8 cellular contexts compared by ENCODE assay signal in the genomic region with DNA sequence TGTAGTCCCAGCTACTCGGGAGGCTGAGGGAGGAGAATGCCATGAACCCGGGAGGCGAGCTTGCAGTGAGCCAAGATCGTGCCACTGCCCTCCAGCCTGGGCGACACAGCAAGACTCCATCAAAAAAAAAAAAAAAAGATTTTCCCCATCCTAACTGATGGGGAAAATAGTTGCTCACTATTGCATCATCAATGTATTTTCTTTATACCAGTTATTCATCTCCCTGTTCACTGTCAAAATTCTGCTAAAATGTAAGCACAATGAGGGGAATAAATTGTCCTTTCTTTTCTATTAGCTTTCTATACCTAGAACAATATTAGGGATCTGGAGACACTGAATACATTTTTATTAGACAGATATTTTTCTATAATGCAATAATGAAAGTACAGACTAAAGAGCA.
"Had no signal": no experiment of that assay in that cellular context is flagged by ENCODE, and none has a peak within 500 bp of the region (broad histone marks: within the 10 kb centered on the region; RNA-seq: fewer than 3 reads in every experiment).

No MANE protein-coding gene starts in this region.

- H3K36me3 ChIP-seq: HAP-1 had no signal

- H3K9me3 ChIP-seq: HAP-1 had no signal

- H3K27ac ChIP-seq: GM23248 had no signal

- DNase-seq: GM23248, GOT3, H7, HFFc6, KBM-7 had no signal

- H3K4me3 Mint-ChIP-seq: HFFc6 had no signal

- H3K4me1 ChIP-seq: HAP-1 had no signal

- ATAC-seq: HCT116 had no signal

- H3K9ac ChIP-seq: GM23248 had no signal

- FAIRE-seq: HTR-8/SVneo had no signal

- H3K4me3 ChIP-seq: GM23248, HAP-1 had no signal

- H3K27ac Mint-ChIP-seq: HFFc6 had no signal

- H2AFZ ChIP-seq: GM23248 had no signal
